In the genomic region with DNA sequence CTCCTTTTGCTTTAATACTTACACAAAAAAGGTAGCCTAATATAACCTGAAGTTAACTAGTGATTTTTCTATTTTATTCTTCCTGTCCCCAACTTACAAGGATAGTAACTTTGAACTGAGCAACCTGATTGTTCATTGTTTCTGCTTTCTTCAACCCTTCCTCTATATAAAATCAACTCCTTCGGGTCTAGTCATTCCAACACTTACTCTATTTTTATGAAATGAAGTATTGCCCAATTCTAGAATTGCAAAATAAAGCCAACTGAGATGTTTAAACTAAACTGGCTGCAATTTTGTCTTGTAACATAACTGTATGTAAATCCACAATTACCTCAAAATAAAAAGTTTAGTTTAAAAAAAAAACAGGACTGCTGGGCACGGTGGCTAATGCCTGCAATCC, we compare ENCODE assay signal across 30 cellular contexts. TPM values are rescaled to one million over a fixed set of nuclear protein-coding genes. Genes with fewer than 3 reads are reported as not detected.
DNase-seq lines count a peak whose midpoint lies in the region; ATAC-seq and TF ChIP-seq lines count a peak whose summit lies in the region.
"Had no signal": no experiment of that assay in that cellular context is flagged by ENCODE, and none has a peak within 500 bp of the region (broad histone marks: within the 10 kb centered on the region; RNA-seq: fewer than 3 reads in every experiment).

No MANE protein-coding gene starts in this region.

- H3K9me3 ChIP-seq in T-helper 17 cell (ENCODE audit: control insufficient read depth, low read length, poor library complexity, severe bottlenecking) (no peaks in the 10 kb centered on the region), gastroesophageal sphincter (no peaks in the 10 kb centered on the region)
- H3K9me3 ChIP-seq: esophagus muscularis mucosa, MG63, pancreas, uterus had no signal

- H3K4me3 ChIP-seq in fibroblast of villous mesenchyme (ENCODE audit: low read depth, low read length) (no peak overlapping the region), gastroesophageal sphincter (no peak overlapping the region)
- H3K4me3 ChIP-seq: esophagus muscularis mucosa, MG63, pancreas, uterus had no signal

- no peak for TF ChIP-seq CTCF in CD14-positive monocyte (IDR thresholded peaks at IDR 0.05)
- TF ChIP-seq CTCF in fibroblast of villous mesenchyme (IDR thresholded peaks at IDR 0.05; ENCODE audit: insufficient read depth, low read depth, low read length) = no peak
- TF ChIP-seq CTCF in gastroesophageal sphincter (IDR thresholded peaks at IDR 0.05) = no peak

- peaks cover 0 to 3% (median 0%) of the 10 kb centered on the region in 7 donors for H3K9me3 Mint-ChIP-seq in CD14-positive monocyte
- H3K9me3 Mint-ChIP-seq: activated B cell treated with CpG ODN at 0.5 μM for 24 hours; activated naive CD8-positive, alpha-beta T cell treated with anti-CD3 and anti-CD28 coated beads, Interleukin-2, amount 50 U/mL, for 24 hours; activated T-cell treated with anti-CD3 and anti-CD28 coated beads, Interleukin-2, amount 50 U/mL, for 4 hours had no signal

- 90 to 93% methylated on average over 2 of the region's 2 CpGs for whole genome bisulfite sequencing in gastroesophageal sphincter (ENCODE audit: low coverage in 1 of 2), 2 donors

- no peaks in the 10 kb centered on the region for H3K27me3 ChIP-seq in gastroesophageal sphincter
- H3K27me3 ChIP-seq: esophagus muscularis mucosa, MG63, pancreas, uterus had no signal

- H3K27ac ChIP-seq in gastroesophageal sphincter = no peak overlapping the region
- H3K27ac ChIP-seq: esophagus muscularis mucosa, pancreas, uterus had no signal

- no peak for TF ChIP-seq POLR2A in gastroesophageal sphincter (IDR thresholded peaks at IDR 0.05)

- H3K36me3 Mint-ChIP-seq in CD14-positive monocyte (peaks cover 32 to 33% of the 10 kb centered on the region in 2 donors), T-helper 17 cell (ENCODE audit: low read depth) (peaks cover 5% of the 10 kb centered on the region)

- H3K4me3 Mint-ChIP-seq in CD14-positive monocyte = no peak overlapping the region
- H3K4me3 Mint-ChIP-seq in T-helper 17 cell = no peak overlapping the region
- H3K4me3 Mint-ChIP-seq: activated B cell treated with CpG ODN at 0.5 μM for 24 hours; activated naive CD8-positive, alpha-beta T cell treated with anti-CD3 and anti-CD28 coated beads, Interleukin-2, amount 50 U/mL, for 24 hours; activated T-cell treated with anti-CD3 and anti-CD28 coated beads, Interleukin-2, amount 50 U/mL, for 4 hours; B cell had no signal

- H3K27ac Mint-ChIP-seq in CD14-positive monocyte (peak overlapping the region; percentile 21 to 85 (median 82)), T-helper 17 cell (peak overlapping the region; percentile 21)
- H3K27ac Mint-ChIP-seq: activated B cell treated with CpG ODN at 0.5 μM for 24 hours; activated naive CD8-positive, alpha-beta T cell treated with anti-CD3 and anti-CD28 coated beads, Interleukin-2, amount 50 U/mL, for 24 hours; B cell had no signal

- TF ChIP-seq EP300 in gastroesophageal sphincter (IDR thresholded peaks at IDR 0.05) = no peak

- DNase-seq in CD14-positive monocyte (ENCODE audit: low spot score) = no peak
- DNase-seq in MV-4-11 (lab: John Stamatoyannopoulos, UW) = peak; percentile 83
- DNase-seq in T-helper 17 cell = no peak
- DNase-seq in fibroblast of villous mesenchyme (ENCODE audit: low read depth) = peak; percentile 56
- DNase-seq in stimulated activated CD8-positive, alpha-beta memory T cell treated with anti-CD3 and anti-CD28 coated beads, Interleukin-4, amount 100 ng/mL, for 48 hours = no peak
- DNase-seq in stimulated activated CD4-positive, alpha-beta T cell treated with anti-CD3 and anti-CD28 coated beads, Interleukin-4, amount 100 ng/mL, for 4 hours = no peak
- no peak for DNase-seq in DMS53 treated with DMSO at 0.1 percent for 48 hours (lab: John Stamatoyannopoulos, UW; ENCODE audit: unreplicated experiment)
- DNase-seq: activated B cell treated with CpG ODN at 0.5 μM for 24 hours; activated naive CD8-positive, alpha-beta T cell treated with anti-CD3 and anti-CD28 coated beads, Interleukin-2, amount 50 U/mL, for 24 hours; activated T-cell treated with anti-CD3 and anti-CD28 coated beads, Interleukin-2, amount 50 U/mL, for 4 hours; DMS 273 treated with DMSO at 0.1 percent for 48 hours; EL; KBM-7; MG63; NCI-H1436 treated with DMSO at 0.1 percent for 48 hours; NCI-H2081 treated with DMSO at 0.1 percent for 48 hours; NCI-H2227 treated with DMSO at 0.1 percent for 48 hours; NCI-H526; pancreas; retina; Right ventricle myocardium superior; small intestine; stimulated activated naive CD8-positive, alpha-beta T cell treated with anti-CD3 and anti-CD28 coated beads, Interleukin-15, Interleukin-2, amounts not matched to agents 100 U/mL and 50 U/mL, for 24 hours; T1000; uterus had no signal

- H3K27me3 Mint-ChIP-seq in CD14-positive monocyte (ENCODE audit: low read depth in 3 of 3) = no peaks in the 10 kb centered on the region
- no peaks in the 10 kb centered on the region for H3K27me3 Mint-ChIP-seq in T-helper 17 cell
- H3K27me3 Mint-ChIP-seq: activated B cell treated with CpG ODN at 0.5 μM for 24 hours; activated naive CD8-positive, alpha-beta T cell treated with anti-CD3 and anti-CD28 coated beads, Interleukin-2, amount 50 U/mL, for 24 hours; B cell had no signal

- ATAC-seq in T-helper 17 cell (no peak), gastroesophageal sphincter (no peak)
- ATAC-seq: activated naive CD8-positive, alpha-beta T cell treated with anti-CD3 and anti-CD28 coated beads, Interleukin-2, amount 50 U/mL, for 24 hours; activated T-cell treated with anti-CD3 and anti-CD28 coated beads, Interleukin-2, amount 50 U/mL, for 4 hours; left lobe of liver; Panc1; pancreas; stimulated activated naive CD8-positive, alpha-beta T cell treated with anti-CD3 and anti-CD28 coated beads, Interleukin-15, Interleukin-2, amounts not matched to agents 100 U/mL and 50 U/mL, for 24 hours had no signal

- peaks cover 32% of the 10 kb centered on the region for H3K4me1 Mint-ChIP-seq in CD14-positive monocyte
- H3K4me1 Mint-ChIP-seq in T-helper 17 cell = peaks cover 5% of the 10 kb centered on the region
- H3K4me1 Mint-ChIP-seq: activated B cell treated with CpG ODN at 0.5 μM for 24 hours; activated naive CD8-positive, alpha-beta T cell treated with anti-CD3 and anti-CD28 coated beads, Interleukin-2, amount 50 U/mL, for 24 hours; B cell had no signal

- peaks cover 0 to 96% of the 10 kb centered on the region in 2 donors for H3K36me3 ChIP-seq in gastroesophageal sphincter
- H3K36me3 ChIP-seq: uterus had no signal

- intact Hi-C loops in CD14-positive monocyte (cut with micrococcal nuclease) = no loop called here

- H3K4me1 ChIP-seq in gastroesophageal sphincter = no peaks in the 10 kb centered on the region
- H3K4me1 ChIP-seq: esophagus muscularis mucosa, pancreas, uterus had no signal

RNA-seq across cellular contexts. Expression of gene DNA2, which starts 20.3 kb away (rescaled TPM):
- polyA plus RNA-seq in CD14-positive monocyte = under 1 TPM; 0.08 to 0.18 TPM
- 1 to 10 TPM; 3.9 to 4.1 TPM for total RNA-seq in T-helper 17 cell
- 9.7 and 13.0 TPM in 2 replicates for total RNA-seq in fibroblast of villous mesenchyme
- total RNA-seq in gastroesophageal sphincter = 1 to 10 TPM in 3 of 4 donors, under 1 TPM in 1; 0.85 to 3.0 (median 2.1) TPM

RNA-seq across cellular contexts. Expression of gene SLC25A16, which starts 35.2 kb away (rescaled TPM):
- 1 to 10 TPM; 7.0 to 9.6 TPM for polyA plus RNA-seq in CD14-positive monocyte
- total RNA-seq in T-helper 17 cell (10 to 100 TPM; 22.8 to 28.4 TPM), fibroblast of villous mesenchyme (14.8 and 28.1 TPM in 2 replicates), gastroesophageal sphincter (100 to 1,000 TPM in 1 of 4 donors, 10 to 100 TPM in 3; 14.5 to 161 (median 16.8) TPM)

Comparison
In these comparisons a context has a peak if more than half of its experiments do, and no peak if none do; other contexts are left out.
1. DNase-seq: peak in MV-4-11 (single experiment) and fibroblast of villous mesenchyme (single experiment); none in CD14-positive monocyte (single experiment), T-helper 17 cell (0 of 3), stimulated activated CD8-positive, alpha-beta memory T cell treated with anti-CD3 and anti-CD28 coated beads, Interleukin-4, amount 100 ng/mL, for 48 hours (single experiment), stimulated activated CD4-positive, alpha-beta T cell treated with anti-CD3 and anti-CD28 coated beads, Interleukin-4, amount 100 ng/mL, for 4 hours (0 of 2) and DMS53 treated with DMSO at 0.1 percent for 48 hours (single experiment).